23 cellular contexts compared by ENCODE assay signal in genomic region chr7:37367010-37367409, GRCh38.
"Had no signal": no experiment of that assay in that cellular context is flagged by ENCODE, and none has a peak within 500 bp of the region (broad histone marks: within the 10 kb centered on the region; RNA-seq: fewer than 3 reads in every experiment).

No MANE protein-coding gene starts in this region.

- H3K27me3 ChIP-seq: colonic mucosa, gastrocnemius medialis, right atrium auricular region, vagina had no signal

- H3K27me3 Mint-ChIP-seq: activated B cell treated with CpG ODN at 0.5 μM for 24 hours; naive thymus-derived CD4-positive, alpha-beta T cell; T-cell had no signal

- H3K36me3 ChIP-seq: colonic mucosa, gastrocnemius medialis, right atrium auricular region, thoracic aorta, vagina had no signal

- H3K4me3 Mint-ChIP-seq: activated B cell treated with CpG ODN at 0.5 μM for 24 hours; activated CD8-positive, alpha-beta memory T cell treated with anti-CD3 and anti-CD28 coated beads, Interleukin-2, amount 10 ng/mL, durations not matched to agents 7 days and 5 days; activated CD8-positive, alpha-beta T cell treated with anti-CD3 and anti-CD28 coated beads, Interleukin-2, amount 10 ng/mL, durations not matched to agents 7 days and 5 days; neural crest cell; type B pancreatic cell had no signal

- H3K9me3 Mint-ChIP-seq: activated B cell treated with CpG ODN at 0.5 μM for 24 hours; T-helper 2 cell treated with Interferon-gamma antibody and Interleukin-4, amounts not matched to agents 5 μg/mL and 100 μg/mL, for 36 hours had no signal

- H3K4me1 ChIP-seq: colonic mucosa, gastrocnemius medialis, right atrium auricular region, vagina had no signal

- ATAC-seq: activated CD8-positive, alpha-beta memory T cell treated with anti-CD3 and anti-CD28 coated beads, Interleukin-2, amount 10 ng/mL, durations not matched to agents 7 days and 5 days; activated CD8-positive, alpha-beta T cell treated with anti-CD3 and anti-CD28 coated beads, Interleukin-2, amount 10 ng/mL, durations not matched to agents 7 days and 5 days; gastrocnemius medialis; left ventricle myocardium superior; naive thymus-derived CD4-positive, alpha-beta T cell; T-cell had no signal

- H3K4me1 Mint-ChIP-seq: neural crest cell had no signal

- H3K9me3 ChIP-seq: colonic mucosa, gastrocnemius medialis, right atrium auricular region, thoracic aorta, vagina had no signal

- DNase-seq: activated B cell treated with CpG ODN at 0.5 μM for 24 hours; activated CD8-positive, alpha-beta memory T cell treated with anti-CD3 and anti-CD28 coated beads, Interleukin-2, amount 10 ng/mL, durations not matched to agents 7 days and 5 days; activated CD8-positive, alpha-beta T cell treated with anti-CD3 and anti-CD28 coated beads, Interleukin-2, amount 10 ng/mL, durations not matched to agents 7 days and 5 days; activated naive CD4-positive, alpha-beta T cell; activated T-cell treated with anti-CD3 and anti-CD28 coated beads, Interleukin-2, amount 50 U/mL, for 48 hours; anterior cingulate cortex; colonic mucosa; effector CD8-positive, alpha-beta T cell; gastrocnemius medialis; glutamatergic neuron; left ventricle myocardium superior; midbrain; naive thymus-derived CD4-positive, alpha-beta T cell; occipital lobe; stimulated activated CD4-positive, alpha-beta T cell treated with anti-CD3 and anti-CD28 coated beads, Interleukin-15, amount 100 ng/mL, for 24 hours; stimulated activated naive CD4-positive, alpha-beta T cell treated with Interleukin-2 at 50 U/mL for 16 hours; T-cell had no signal

- H3K27ac Mint-ChIP-seq: activated B cell treated with CpG ODN at 0.5 μM for 24 hours; activated CD8-positive, alpha-beta memory T cell treated with anti-CD3 and anti-CD28 coated beads, Interleukin-2, amount 10 ng/mL, durations not matched to agents 7 days and 5 days; activated CD8-positive, alpha-beta T cell treated with anti-CD3 and anti-CD28 coated beads, Interleukin-2, amount 10 ng/mL, durations not matched to agents 7 days and 5 days; T-helper 2 cell treated with Interferon-gamma antibody and Interleukin-4, amounts not matched to agents 5 μg/mL and 100 μg/mL, for 36 hours; type B pancreatic cell had no signal

- H3K27ac ChIP-seq: colonic mucosa, gastrocnemius medialis, right atrium auricular region, thoracic aorta, vagina had no signal

- H3K4me3 ChIP-seq: colonic mucosa, gastrocnemius medialis, right atrium auricular region, thoracic aorta, vagina had no signal

- H3K36me3 Mint-ChIP-seq: type B pancreatic cell had no signal
